In genomic region chr4:10345381-10345784, GRCh38 we compare ENCODE assay signal across 16 cellular contexts.
DNase-seq lines count a peak whose midpoint lies in the region; ATAC-seq, FAIRE-seq and TF ChIP-seq lines count a peak whose summit lies in the region.
"Had no signal": no experiment of that assay in that cellular context is flagged by ENCODE, and none has a peak within 500 bp of the region (broad histone marks: within the 10 kb centered on the region; RNA-seq: fewer than 3 reads in every experiment).

No MANE protein-coding gene starts in this region.

- no peaks in the 10 kb centered on the region for H3K36me3 Mint-ChIP-seq in Caco-2 (ENCODE audit: insufficient read depth, unreplicated experiment)
- H3K36me3 Mint-ChIP-seq: IgD-negative memory B cell had no signal

- TF ChIP-seq POLR2A in K562 (conservative IDR thresholded peaks at IDR 0.05): no peak

- H3K4me3 Mint-ChIP-seq in Caco-2 (ENCODE audit: unreplicated experiment): no peak overlapping the region
- H3K4me3 Mint-ChIP-seq: CD4-positive, alpha-beta T cell; H9; IgD-negative memory B cell had no signal

- H3K27ac ChIP-seq in K562 (ENCODE audit: extremely low read depth, low read depth, low read length) (peak overlapping the region; percentile 24; the same call in 1 of the 3 replicates), foreskin keratinocyte (peak overlapping the region; percentile 80), trophoblast cell (ENCODE audit: low read depth, low read length) (peak overlapping the region; percentile 79)
- H3K27ac ChIP-seq: C4-2B had no signal

- no peaks in the 10 kb centered on the region for H3K27me3 Mint-ChIP-seq in Caco-2 (ENCODE audit: insufficient read depth, unreplicated experiment)

- H4K20me1 ChIP-seq in K562 (replicated peaks; ENCODE audit: control insufficient read depth, insufficient read depth, low read length): no peaks in the 10 kb centered on the region

- CTCF ChIA-PET in Caco-2 (lab: Charles Lee): no interaction called here
- CTCF ChIA-PET in K562 (lab: Yijun Ruan, JAX; ENCODE audit: low intra/inter-chr PET ratio): no interaction called here

- no peak overlapping the region for H4K8ac ChIP-seq in trophoblast cell (ENCODE audit: low read depth, low read length)

- peaks cover 26% of the 10 kb centered on the region for H3K79me1 ChIP-seq in trophoblast cell (ENCODE audit: low read length)

- no peaks in the 10 kb centered on the region for H3K9me3 Mint-ChIP-seq in Caco-2 (ENCODE audit: unreplicated experiment)
- H3K9me3 Mint-ChIP-seq: CD4-positive, alpha-beta T cell; H9 had no signal

- FAIRE-seq in K562 (lab: Jason Lieb, UNC): peak; percentile 81
- FAIRE-seq: GM12878, H1, HepG2 had no signal

- H3K79me2 ChIP-seq in K562 (ENCODE audit: control insufficient read depth, insufficient read depth, low read length) (no peaks in the 10 kb centered on the region), trophoblast cell (ENCODE audit: control insufficient read depth, insufficient read depth, low read length, poor library complexity) (no peaks in the 10 kb centered on the region)

- no peak overlapping the region for H3K23ac ChIP-seq in trophoblast cell (ENCODE audit: low read length)

- peak overlapping the region; percentile 49 for H4K91ac ChIP-seq in trophoblast cell (ENCODE audit: low read depth, low read length)

- peaks cover 21% of the 10 kb centered on the region for H3K4me1 Mint-ChIP-seq in Caco-2 (ENCODE audit: low read depth, unreplicated experiment)

- H3K36me3 ChIP-seq in Caco-2 (ENCODE audit: control insufficient read depth, insufficient read depth, low read length): no peaks in the 10 kb centered on the region
- H3K36me3 ChIP-seq in K562 (ENCODE audit: control insufficient read depth, insufficient read depth, low read length): no peaks in the 10 kb centered on the region
- no peaks in the 10 kb centered on the region for H3K36me3 ChIP-seq in trophoblast cell (ENCODE audit: control insufficient read depth in 1 of 2, insufficient read depth in 2 of 2, low read length in 2 of 2)

- H2BK12ac ChIP-seq in trophoblast cell (ENCODE audit: low read length): peak overlapping the region; percentile 12

- H3K18ac ChIP-seq in trophoblast cell (ENCODE audit: low read length): peak overlapping the region; percentile 60

- H3K4me1 ChIP-seq in Caco-2 (peaks cover 26% of the 10 kb centered on the region), K562 (replicated peaks in 1 of 2; ENCODE audit: control insufficient read depth in 2 of 2, insufficient read depth in 2 of 2, low read length in 2 of 2) (peaks cover 12 to 34% of the 10 kb centered on the region in 2 experiments), foreskin keratinocyte (peaks cover 21% of the 10 kb centered on the region), trophoblast cell (ENCODE audit: control insufficient read depth in 1 of 2, insufficient read depth in 2 of 2, low read length in 2 of 2) (peaks cover 10 to 19% of the 10 kb centered on the region in 2 experiments)

- H3K14ac ChIP-seq in trophoblast cell (ENCODE audit: low read length): peak overlapping the region; percentile 53

- no peaks in the 10 kb centered on the region for H3K27me3 ChIP-seq in Caco-2 (replicated peaks; ENCODE audit: control insufficient read depth, insufficient read depth, low read length)
- no peaks in the 10 kb centered on the region for H3K27me3 ChIP-seq in K562 (ENCODE audit: control insufficient read depth in 2 of 2, insufficient read depth in 2 of 2, low read length in 2 of 2)
- no peaks in the 10 kb centered on the region for H3K27me3 ChIP-seq in foreskin keratinocyte
- no peaks in the 10 kb centered on the region for H3K27me3 ChIP-seq in trophoblast cell (ENCODE audit: insufficient read depth, low read length)

- H3K27ac Mint-ChIP-seq in Caco-2 (ENCODE audit: unreplicated experiment): peak overlapping the region; percentile 78
- H3K27ac Mint-ChIP-seq: CD4-positive, alpha-beta T cell; H9; IgD-negative memory B cell had no signal

- H2BK120ac ChIP-seq in trophoblast cell (ENCODE audit: insufficient read depth, low read length, poor library complexity): peak overlapping the region; percentile 73

- no peak for TF ChIP-seq RAD21 in K562 (CRISPR knock-in tag; conservative IDR thresholded peaks at IDR 0.05 in 1 of 2, IDR thresholded peaks at IDR 0.05 in 1 of 2)

- DNase-seq in Caco-2 (no peak), K562 (ENCODE audit: extremely low read depth in 1 of 4, low spot score in 3 of 4) (peak; percentile 52 to 90 (median 80)), foreskin keratinocyte (no peak), trophoblast cell (peak; percentile 96 to 98), left cardiac atrium (no peak), AG20443 (ENCODE audit: low spot score) (no peak)
- DNase-seq: Calu3; CD4-positive, alpha-beta T cell; DND-41; H9 had no signal

- ATAC-seq in K562: peak; percentile 75
- peak; percentile 32 for ATAC-seq in foreskin keratinocyte
- ATAC-seq in HG03457 (IDR thresholded peaks at IDR 0.05; ENCODE audit: unreplicated experiment): no peak
- ATAC-seq in left cardiac atrium: no peak
- ATAC-seq: GM12878, HepG2 had no signal

- H3K4me2 ChIP-seq in K562 (ENCODE audit: insufficient read depth, low read length): peak overlapping the region; percentile 49; the same call in 1 of the 2 replicates
- no peak overlapping the region for H3K4me2 ChIP-seq in trophoblast cell (ENCODE audit: low read length)

- peak overlapping the region; percentile 8 for H2BK5ac ChIP-seq in trophoblast cell (ENCODE audit: low read depth, low read length, poor library complexity)

- TF ChIP-seq CTCF in Caco-2 (IDR thresholded peaks at IDR 0.05; ENCODE audit: insufficient read depth in 1 of 2, low read depth in 1 of 2, low read length in 1 of 2, severe bottlenecking in 1 of 2, unreplicated experiment in 1 of 2) (no peak), K562 (IDR thresholded peaks at IDR 0.05 in 2 of 3, conservative IDR thresholded peaks at IDR 0.05 in 1 of 3; ENCODE audit: insufficient read depth in 2 of 3, low read depth in 1 of 3, low read length in 3 of 3) (no peak), foreskin keratinocyte (conservative IDR thresholded peaks at IDR 0.05) (no peak)

- H3K9me3 ChIP-seq in Caco-2 (no peaks in the 10 kb centered on the region), K562 (replicated peaks; ENCODE audit: control insufficient read depth, insufficient read depth, low read depth, low read length) (no peaks in the 10 kb centered on the region), trophoblast cell (ENCODE audit: insufficient read depth, low read depth, low read length) (no peaks in the 10 kb centered on the region)

- 9% methylated on average over 3 of the region's 3 CpGs for WGBS in K562 (ENCODE audit: insufficient coverage, low coverage, missing lambda C conversion rate)
- WGBS in trophoblast cell (ENCODE audit: extremely low coverage, insufficient coverage, insufficient read length): no CpG with 5 or more reads among the region's 3 CpGs

- H2AFZ ChIP-seq in K562 (ENCODE audit: low read depth, low read length) (peak overlapping the region; percentile 24; the same call in 1 of the 2 replicates), trophoblast cell (ENCODE audit: insufficient read depth, low read length, poor library complexity) (no peak overlapping the region)

- H3K4ac ChIP-seq in trophoblast cell (ENCODE audit: low read depth, low read length): peak overlapping the region; percentile 24

- no peak overlapping the region for H4K12ac ChIP-seq in trophoblast cell (ENCODE audit: low read depth, low read length)

- in situ Hi-C loops in K562 (cut with MboI): no loop called here

- TF ChIP-seq EP300 in K562 (IDR thresholded peaks at IDR 0.05; ENCODE audit: low read length): peak; percentile 89

- H3K9ac ChIP-seq in K562 (ENCODE audit: insufficient read depth in 1 of 2, low read depth in 2 of 2, low read length in 2 of 2) (0 out of 4 replicates have a peak overlapping the region, but pooled peaks of 1 of the 2 experiments have one; percentile 23), trophoblast cell (ENCODE audit: low read length) (no peak overlapping the region)

- no peak overlapping the region for H3K4me3 ChIP-seq in Caco-2 (ENCODE audit: low read depth, low read length)
- H3K4me3 ChIP-seq in K562: no peak overlapping the region
- no peak overlapping the region for H3K4me3 ChIP-seq in trophoblast cell (ENCODE audit: low read depth, low read length)
- H3K4me3 ChIP-seq: GM12878 had no signal

- no TSS peak for BruUV-seq in Caco-2 (replicated peaks; lab: Mats Ljungman, UMichigan)
- no TSS peak for BruUV-seq in K562 (replicated peaks; lab: Mats Ljungman, UMichigan)

- H3K9me1 ChIP-seq in K562 (ENCODE audit: control insufficient read depth, insufficient read depth, low read length): no peaks in the 10 kb centered on the region

- peak overlapping the region; percentile 6 for H2AK5ac ChIP-seq in trophoblast cell (ENCODE audit: low read length)

- POLR2A ChIA-PET in Caco-2 (lab: Charles Lee): no interaction called here
- POLR2A ChIA-PET in K562 (lab: Yijun Ruan, JAX): interaction anchor here (0.6 to 2.2 kb wide), 7 partner anchors 10 to 303 kb away, joined by 3 to 10 read pairs (median 6); no protein-coding TSS in a partner anchor

- intact Hi-C loops in Caco-2 (cut with micrococcal nuclease; ENCODE audit: unreplicated experiment): loop anchor here (1.0 kb wide), 1 partner anchor 24 kb away; no protein-coding TSS in a partner anchor
- intact Hi-C loops in K562 (cut with micrococcal nuclease): no loop called here
- intact Hi-C loops in left cardiac atrium (cut with DNase I): no loop called here

TF ChIP-seq in K562, 482 proteins besides CTCF, POLR2A, EP300 and RAD21 (continues in another document):
- TF ChIP-seq PML (IDR thresholded peaks at IDR 0.05; ENCODE audit: low read length): peak; percentile 90
- TF ChIP-seq NCOA4 (IDR thresholded peaks at IDR 0.05; ENCODE audit: partially characterized antibody): no peak
- TF ChIP-seq ARNT (IDR thresholded peaks at IDR 0.05): no peak

Comparison
In these comparisons a context has a peak if more than half of its experiments do, and no peak if none do; other contexts are left out.
1. DNase-seq: peak in K562 (4 of 4) and trophoblast cell (2 of 2); none in Caco-2 (0 of 2), foreskin keratinocyte (0 of 2), left cardiac atrium (single experiment) and AG20443 (single experiment).
2. ATAC-seq: peak in K562 (single experiment) and foreskin keratinocyte (single experiment); none in HG03457 (single experiment) and left cardiac atrium (0 of 2).
3. H3K27ac ChIP-seq: peak in every context shown above with its lines; median percentile 80 in foreskin keratinocyte; 79 in trophoblast cell; 24 in K562.